ENCODE assay signal across 20 cellular contexts in the genomic region with DNA sequence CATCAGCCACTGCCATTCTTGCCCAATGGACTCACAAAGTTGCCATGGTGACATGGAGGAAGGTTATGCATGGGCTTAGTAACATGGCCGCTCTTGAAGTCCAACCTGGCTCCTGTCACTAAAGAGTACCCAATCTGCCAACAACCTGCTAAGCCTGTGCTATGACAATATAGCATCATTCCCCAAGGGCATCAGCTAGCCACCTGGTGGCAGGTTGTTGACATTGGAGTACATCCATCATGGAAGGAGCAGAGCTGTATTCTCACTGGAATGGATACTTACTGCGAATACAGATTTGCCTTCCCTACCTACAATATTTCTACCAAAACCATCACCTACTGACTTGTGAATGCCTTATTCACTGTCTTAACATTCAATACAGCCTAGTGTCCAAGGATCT.
DNase-seq lines count a peak whose midpoint lies in the region; ATAC-seq and TF ChIP-seq lines count a peak whose summit lies in the region.
"Had no signal": no experiment of that assay in that cellular context is flagged by ENCODE, and none has a peak within 500 bp of the region (broad histone marks: within the 10 kb centered on the region; RNA-seq: fewer than 3 reads in every experiment).

No MANE protein-coding gene starts in this region.

- H3K36me3 Mint-ChIP-seq in activated CD8-positive, alpha-beta T cell treated with anti-CD3 and anti-CD28 coated beads for 36 hours (ENCODE audit: low read depth): no peaks in the 10 kb centered on the region
- H3K36me3 Mint-ChIP-seq in activated CD8-positive, alpha-beta T cell treated with anti-CD3 and anti-CD28 coated beads, Interleukin-2, amount 10 ng/mL, durations not matched to agents 7 days and 5 days (ENCODE audit: low read depth): no peaks in the 10 kb centered on the region
- H3K36me3 Mint-ChIP-seq: T-cell had no signal

- in situ Hi-C loops in GM13976 (cut with MboI; ENCODE audit: low sequenced_read_pairs, unreplicated experiment): no loop called here

- DNase-seq in activated CD8-positive, alpha-beta T cell treated with anti-CD3 and anti-CD28 coated beads for 36 hours: peak; percentile 2
- DNase-seq in activated CD8-positive, alpha-beta T cell treated with anti-CD3 and anti-CD28 coated beads, Interleukin-2, amount 10 ng/mL, durations not matched to agents 7 days and 5 days: no peak
- DNase-seq in RWPE2 (ENCODE audit: low spot score) (no peak), GM13976 (ENCODE audit: low spot score) (no peak), activated gamma-delta T cell treated with Interleukin-2 at 50 U/mL for 16 hours (no peak), colonic mucosa (no peak)
- DNase-seq: activated B cell treated with CpG ODN at 0.5 μM for 24 hours, aorta, GM23248, Kasumi-1, NCI-H446 treated with DMSO at 0.1 percent for 48 hours, posterior cingulate gyrus, RPMI8226, small intestine, T-cell, upper lobe of right lung had no signal

- no peaks in the 10 kb centered on the region for H3K9me3 ChIP-seq in Loucy (ENCODE audit: insufficient read depth, low read depth, low read length)
- H3K9me3 ChIP-seq in RWPE2 (ENCODE audit: severe bottlenecking): no peaks in the 10 kb centered on the region
- no peaks in the 10 kb centered on the region for H3K9me3 ChIP-seq in colonic mucosa
- H3K9me3 ChIP-seq: upper lobe of right lung had no signal

- H3F3A ChIP-seq in Loucy (ENCODE audit: low read depth): no peaks in the 10 kb centered on the region

- peaks cover 5% of the 10 kb centered on the region for H3K9me3 Mint-ChIP-seq in activated CD8-positive, alpha-beta T cell treated with anti-CD3 and anti-CD28 coated beads for 36 hours
- no peaks in the 10 kb centered on the region for H3K9me3 Mint-ChIP-seq in activated CD8-positive, alpha-beta T cell treated with anti-CD3 and anti-CD28 coated beads, Interleukin-2, amount 10 ng/mL, durations not matched to agents 7 days and 5 days (ENCODE audit: insufficient read depth)

- POLR2A ChIA-PET in activated CD8-positive, alpha-beta T cell treated with anti-CD3 and anti-CD28 coated beads for 36 hours (lab: Charles Lee): no interaction called here
- POLR2A ChIA-PET in activated CD8-positive, alpha-beta T cell treated with anti-CD3 and anti-CD28 coated beads, Interleukin-2, amount 10 ng/mL, durations not matched to agents 7 days and 5 days (lab: Charles Lee): no interaction called here

- H3K4me3 ChIP-seq in Loucy (ENCODE audit: low read length, poor library complexity, severe bottlenecking) (no peak overlapping the region), RWPE2 (ENCODE audit: severe bottlenecking) (no peak overlapping the region), colonic mucosa (no peak overlapping the region)
- H3K4me3 ChIP-seq: gastroesophageal sphincter, GM23248, upper lobe of right lung had no signal

- H3K36me3 ChIP-seq in Loucy (ENCODE audit: insufficient read depth, low read length) (no peaks in the 10 kb centered on the region), RWPE2 (ENCODE audit: low read depth) (no peaks in the 10 kb centered on the region), colonic mucosa (no peaks in the 10 kb centered on the region)
- H3K36me3 ChIP-seq: gastroesophageal sphincter, upper lobe of right lung had no signal

- no peak for TF ChIP-seq CTCF in activated CD8-positive, alpha-beta T cell treated with anti-CD3 and anti-CD28 coated beads for 36 hours (IDR thresholded peaks at IDR 0.05)
- TF ChIP-seq CTCF in Loucy (conservative IDR thresholded peaks at IDR 0.05; ENCODE audit: low read length) (0 out of 2 replicates have a peak, but pooled peaks have one; percentile 21), RWPE2 (IDR thresholded peaks at IDR 0.05; ENCODE audit: poor library complexity, severe bottlenecking) (peak; percentile 23), GM13976 (IDR thresholded peaks at IDR 0.05; ENCODE audit: borderline replicate concordance, control extremely low read depth, extremely low read depth, insufficient read depth, missing control alignments) (no peak), colonic mucosa (IDR thresholded peaks at IDR 0.05) (no peak)

- H3K4me3 Mint-ChIP-seq in activated CD8-positive, alpha-beta T cell treated with anti-CD3 and anti-CD28 coated beads for 36 hours: no peak overlapping the region
- no peak overlapping the region for H3K4me3 Mint-ChIP-seq in activated CD8-positive, alpha-beta T cell treated with anti-CD3 and anti-CD28 coated beads, Interleukin-2, amount 10 ng/mL, durations not matched to agents 7 days and 5 days
- H3K4me3 Mint-ChIP-seq: activated B cell treated with CpG ODN at 0.5 μM for 24 hours; stimulated activated naive CD8-positive, alpha-beta T cell treated with anti-CD3 and anti-CD28 coated beads, Interleukin-15, Interleukin-2, amounts not matched to agents 100 ng/mL and 50 ng/mL, for 24 hours; T-cell had no signal

- H4K20me1 ChIP-seq in Loucy (ENCODE audit: insufficient read depth, low read length, poor library complexity, severe bottlenecking): no peaks in the 10 kb centered on the region

- no peaks in the 10 kb centered on the region for H3K4me1 Mint-ChIP-seq in activated CD8-positive, alpha-beta T cell treated with anti-CD3 and anti-CD28 coated beads for 36 hours (ENCODE audit: low read depth)
- no peaks in the 10 kb centered on the region for H3K4me1 Mint-ChIP-seq in activated CD8-positive, alpha-beta T cell treated with anti-CD3 and anti-CD28 coated beads, Interleukin-2, amount 10 ng/mL, durations not matched to agents 7 days and 5 days (ENCODE audit: low read depth)
- H3K4me1 Mint-ChIP-seq: activated B cell treated with CpG ODN at 0.5 μM for 24 hours, T-cell had no signal

- CTCF ChIA-PET in activated CD8-positive, alpha-beta T cell treated with anti-CD3 and anti-CD28 coated beads for 36 hours (lab: Charles Lee): no interaction called here
- CTCF ChIA-PET in activated CD8-positive, alpha-beta T cell treated with anti-CD3 and anti-CD28 coated beads, Interleukin-2, amount 10 ng/mL, durations not matched to agents 7 days and 5 days (lab: Charles Lee): no interaction called here

- H3K27ac Mint-ChIP-seq in activated CD8-positive, alpha-beta T cell treated with anti-CD3 and anti-CD28 coated beads for 36 hours: no peak overlapping the region
- H3K27ac Mint-ChIP-seq in activated CD8-positive, alpha-beta T cell treated with anti-CD3 and anti-CD28 coated beads, Interleukin-2, amount 10 ng/mL, durations not matched to agents 7 days and 5 days: no peak overlapping the region
- H3K27ac Mint-ChIP-seq: activated B cell treated with CpG ODN at 0.5 μM for 24 hours; stimulated activated naive CD8-positive, alpha-beta T cell treated with anti-CD3 and anti-CD28 coated beads, Interleukin-15, Interleukin-2, amounts not matched to agents 100 ng/mL and 50 ng/mL, for 24 hours; T-cell had no signal

- no peak for ATAC-seq in activated CD8-positive, alpha-beta T cell treated with anti-CD3 and anti-CD28 coated beads for 36 hours
- no peak for ATAC-seq in activated CD8-positive, alpha-beta T cell treated with anti-CD3 and anti-CD28 coated beads, Interleukin-2, amount 10 ng/mL, durations not matched to agents 7 days and 5 days
- ATAC-seq in RWPE2 (ENCODE audit: low read depth) (no peak), HG02610 (IDR thresholded peaks at IDR 0.05; ENCODE audit: unreplicated experiment) (no peak)
- ATAC-seq: gastroesophageal sphincter, T-cell, upper lobe of right lung had no signal

- no peak overlapping the region for H3K27ac ChIP-seq in RWPE2 (ENCODE audit: poor library complexity, severe bottlenecking)
- no peak overlapping the region for H3K27ac ChIP-seq in colonic mucosa
- H3K27ac ChIP-seq: gastroesophageal sphincter, GM23248, upper lobe of right lung had no signal

- no peaks in the 10 kb centered on the region for H3K27me3 ChIP-seq in Loucy (ENCODE audit: insufficient read depth, low read length, poor library complexity, severe bottlenecking)
- H3K27me3 ChIP-seq in RWPE2 (ENCODE audit: insufficient read depth, poor library complexity, severe bottlenecking): peaks cover 13% of the 10 kb centered on the region
- H3K27me3 ChIP-seq in colonic mucosa: no peaks in the 10 kb centered on the region
- H3K27me3 ChIP-seq: upper lobe of right lung had no signal

- H3K9ac ChIP-seq in Loucy (ENCODE audit: low read depth, low read length, poor library complexity, severe bottlenecking): no peak overlapping the region
- no peak overlapping the region for H3K9ac ChIP-seq in colonic mucosa (ENCODE audit: low read depth in 2 of 2, low read length in 2 of 2)
- H3K9ac ChIP-seq: GM23248 had no signal

- peaks cover 10% of the 10 kb centered on the region for H3K27me3 Mint-ChIP-seq in activated CD8-positive, alpha-beta T cell treated with anti-CD3 and anti-CD28 coated beads for 36 hours
- H3K27me3 Mint-ChIP-seq in activated CD8-positive, alpha-beta T cell treated with anti-CD3 and anti-CD28 coated beads, Interleukin-2, amount 10 ng/mL, durations not matched to agents 7 days and 5 days (ENCODE audit: low read depth): no peaks in the 10 kb centered on the region
- H3K27me3 Mint-ChIP-seq: activated B cell treated with CpG ODN at 0.5 μM for 24 hours had no signal

- H3K4me1 ChIP-seq in Loucy (ENCODE audit: insufficient read depth, low read length, poor library complexity, severe bottlenecking) (no peaks in the 10 kb centered on the region), RWPE2 (ENCODE audit: insufficient read depth, poor library complexity, severe bottlenecking) (no peaks in the 10 kb centered on the region), colonic mucosa (no peaks in the 10 kb centered on the region)
- H3K4me1 ChIP-seq: gastroesophageal sphincter, upper lobe of right lung had no signal

- intact Hi-C loops in activated CD8-positive, alpha-beta T cell treated with anti-CD3 and anti-CD28 coated beads for 36 hours (cut with micrococcal nuclease): no loop called here
- intact Hi-C loops in colonic mucosa (cut with DNase I): no loop called here

- no peak overlapping the region for H2AFZ ChIP-seq in Loucy (ENCODE audit: low read length)
- H2AFZ ChIP-seq: GM23248 had no signal

- H3K4me2 ChIP-seq in Loucy (ENCODE audit: low read depth, low read length, poor library complexity, severe bottlenecking): no peak overlapping the region

- H3K9me2 ChIP-seq in Loucy (replicated peaks; ENCODE audit: low read depth, low read length): no peaks in the 10 kb centered on the region

- no peaks in the 10 kb centered on the region for H3K79me2 ChIP-seq in Loucy (ENCODE audit: insufficient read depth, low read length)

Comparison
In these comparisons a context has a peak if more than half of its experiments do, and no peak if none do; other contexts are left out.
1. CTCF ChIP-seq: peak in Loucy (single experiment) and RWPE2 (single experiment); none in activated CD8-positive, alpha-beta T cell treated with anti-CD3 and anti-CD28 coated beads for 36 hours (single experiment), GM13976 (single experiment) and colonic mucosa (single experiment).